8 cellular contexts compared by ENCODE assay signal in genomic region chr1:65147424-65148177, GRCh38. TPM values are rescaled to one million over a fixed set of nuclear protein-coding genes. Genes with fewer than 3 reads are reported as not detected.
DNase-seq lines count a peak whose midpoint lies in the region; TF ChIP-seq lines count a peak whose summit lies in the region.

No MANE protein-coding gene starts in this region.

- POLR2A ChIA-PET in HEK293T (lab: Yijun Ruan, JAX) = interaction anchor here (0.8 to 1.9 kb wide), 3 partner anchors 9 to 83 kb away, joined by 3 to 8 read pairs (median 3); no protein-coding TSS in a partner anchor

- H3K9ac ChIP-seq in subcutaneous abdominal adipose tissue (ENCODE audit: low read length in 5 of 5) = peak overlapping the region; percentile 28 to 86 (median 73)

- peaks cover 0 to 30% (median 21%) of the 10 kb centered on the region in 5 donors for H3K4me1 ChIP-seq in subcutaneous abdominal adipose tissue (ENCODE audit: control insufficient read depth in 5 of 5, insufficient read depth in 5 of 5, low read length in 5 of 5)

- H3K36me3 ChIP-seq in MG63 = no peaks in the 10 kb centered on the region
- H3K36me3 ChIP-seq in subcutaneous abdominal adipose tissue (ENCODE audit: control insufficient read depth in 5 of 5, insufficient read depth in 5 of 5, low read length in 5 of 5) = no peaks in the 10 kb centered on the region

- H3K27me3 ChIP-seq in MG63 (no peaks in the 10 kb centered on the region), subcutaneous abdominal adipose tissue (ENCODE audit: control insufficient read depth in 5 of 5, insufficient read depth in 4 of 5, low read length in 5 of 5) (no peaks in the 10 kb centered on the region)

- DNase-seq in NCI-H2081 (lab: John Stamatoyannopoulos, UW) (peak; percentile 14 to 32), NCI-H2081 treated with DMSO at 0.1 percent for 48 hours (lab: John Stamatoyannopoulos, UW) (no peak), HEK293T (ENCODE audit: extremely low spot score) (peak; percentile 76), MG63 (peak; percentile 76), epithelial cell of prostate (ENCODE audit: low read depth, low spot score) (no peak), mucosa of gallbladder (ENCODE audit: low spot score) (peak; percentile 34)
- peak; percentile 6 for DNase-seq in activated CD4-positive, alpha-beta T cell treated with anti-CD3 and anti-CD28 coated beads, Interleukin-2, amount 50 U/mL, for 1 hour

- H3K9me3 ChIP-seq in MG63 = no peaks in the 10 kb centered on the region
- no peaks in the 10 kb centered on the region for H3K9me3 ChIP-seq in subcutaneous abdominal adipose tissue (ENCODE audit: control insufficient read depth in 5 of 5, low read length in 5 of 5)

- CTCF ChIA-PET in HEK293T (lab: Yijun Ruan, JAX) = interaction anchor here (0.8 kb wide), 1 partner anchor 72 kb away, joined by 3 read pairs; no protein-coding TSS in a partner anchor

- H3K27ac ChIP-seq in epithelial cell of prostate (peak overlapping the region; percentile 52), subcutaneous abdominal adipose tissue (ENCODE audit: low read depth, low read length) (peak overlapping the region; percentile 77)

- H3K4me3 ChIP-seq in MG63 = peak overlapping the region; percentile 77
- peak overlapping the region; percentile 49 to 80 (median 72) for H3K4me3 ChIP-seq in subcutaneous abdominal adipose tissue (ENCODE audit: low read depth in 1 of 5, low read length in 5 of 5)

TF ChIP-seq in HEK293T, 16 proteins besides CTCF, POLR2A, EP300 and RAD21:
- TF ChIP-seq LEF1 (IDR thresholded peaks at IDR 0.05; ENCODE audit: borderline replicate concordance) (peak; percentile 80; the same call in 1 of the 2 replicates), ARNT (IDR thresholded peaks at IDR 0.05) (0 out of 2 replicates have a peak, but pooled peaks have one; percentile 20), L3MBTL2 (conservative IDR thresholded peaks at IDR 0.05) (peak; percentile 42; the same call in 1 of the 2 replicates), FOXK2 (IDR thresholded peaks at IDR 0.05) (no peak), TARDBP (IDR thresholded peaks at IDR 0.05) (peak; percentile 19; the same call in 1 of the 2 replicates), FOXA1 (IDR thresholded peaks at IDR 0.05) (no peak), BHLHE40 (IDR thresholded peaks at IDR 0.05; ENCODE audit: borderline replicate concordance) (no peak), ZNF384 (IDR thresholded peaks at IDR 0.05) (no peak), FOXM1 (IDR thresholded peaks at IDR 0.05; ENCODE audit: borderline replicate concordance) (0 out of 2 replicates have a peak, but pooled peaks have one; percentile 37), ELF4 (IDR thresholded peaks at IDR 0.05) (no peak)
TF ChIP-seq in HEK293T: peak in this region for 5.

RNA-seq across cellular contexts. Expression of gene AK4, which starts 0.4 kb away (rescaled TPM):
- 1.5 and 2.0 TPM in 2 replicates for total RNA-seq in MG63 (2014; rRNA removed; shearing (Covaris generic); ENCODE audit: low replicate concordance)
- total RNA-seq in mucosa of gallbladder = 160 TPM

Comparison
In these comparisons a context has a peak if more than half of its experiments do, and no peak if none do; other contexts are left out.
1. DNase-seq: peak in NCI-H2081 (2 of 2), HEK293T (single experiment), MG63 (single experiment), activated CD4-positive, alpha-beta T cell treated with anti-CD3 and anti-CD28 coated beads, Interleukin-2, amount 50 U/mL, for 1 hour (single experiment) and mucosa of gallbladder (single experiment); none in NCI-H2081 treated with DMSO at 0.1 percent for 48 hours (single experiment) and epithelial cell of prostate (single experiment).
2. RNA of gene AK4, which starts 0.4 kb away (total RNA-seq): 160 TPM in mucosa of gallbladder (single experiment); 1.5 to 2.0 TPM in MG63; every median in the first group is over 10 times any median in the second.